8 cellular contexts compared by ENCODE assay signal in the genomic region with DNA sequence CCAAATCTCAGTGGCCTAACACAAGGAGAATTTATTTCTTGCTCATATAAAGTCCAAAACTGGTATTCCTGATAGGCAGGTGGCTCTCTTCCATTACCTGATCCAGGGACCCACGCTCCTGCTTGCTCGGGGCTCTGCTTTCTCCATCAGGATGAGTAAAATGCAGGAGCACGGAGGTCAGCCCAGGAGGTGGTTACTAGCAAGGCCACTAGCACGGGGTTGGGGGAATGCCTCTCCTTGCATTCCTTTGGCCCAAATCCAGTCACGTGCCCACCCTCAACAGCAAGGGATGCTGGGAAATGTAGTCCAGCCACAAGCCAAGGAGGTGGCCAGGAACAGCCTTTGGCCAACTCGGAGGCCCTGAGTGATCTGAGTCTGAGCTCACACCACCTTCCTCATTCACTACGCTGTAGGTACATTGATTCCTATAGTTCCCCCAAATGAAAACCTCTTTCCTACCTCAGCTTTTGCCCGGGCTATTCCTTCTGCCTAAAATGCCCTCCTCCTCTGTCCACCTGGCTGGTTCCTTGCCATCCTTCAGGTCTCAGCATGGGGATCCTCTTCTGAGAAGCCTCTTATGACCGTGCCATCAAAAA. TPM values are rescaled to one million over a fixed set of nuclear protein-coding genes. Genes with fewer than 3 reads are reported as not detected.
A peak's percentile ranks its signal among the peaks of the same experiment; 100 is the strongest.
DNase-seq lines count a peak whose midpoint lies in the region; ATAC-seq and TF ChIP-seq lines count a peak whose summit lies in the region.

No MANE protein-coding gene starts in this region.

- no peaks in the 10 kb centered on the region for H3K9me3 ChIP-seq in SJCRH30 (replicated peaks)

- peak overlapping the region; percentile 28; the same call in 1 of the 2 replicates for H3K4me3 ChIP-seq in SJCRH30

- H3K36me3 Mint-ChIP-seq in Calu3 (ENCODE audit: insufficient read depth, unreplicated experiment): peaks cover 9% of the 10 kb centered on the region
- no peaks in the 10 kb centered on the region for H3K36me3 Mint-ChIP-seq in T-helper 2 cell treated with Interferon-gamma antibody and Interleukin-4, amounts not matched to agents 5 μg/mL and 100 μg/mL, for 36 hours (ENCODE audit: low read depth)

- BruUV-seq in Calu3 (replicated peaks; lab: Mats Ljungman, UMichigan): no TSS peak

- no peaks in the 10 kb centered on the region for H3K36me3 ChIP-seq in SJCRH30

- H3K9me3 Mint-ChIP-seq in Calu3 (ENCODE audit: low read depth, unreplicated experiment): no peaks in the 10 kb centered on the region
- H3K9me3 Mint-ChIP-seq in T-helper 2 cell treated with Interferon-gamma antibody and Interleukin-4, amounts not matched to agents 5 μg/mL and 100 μg/mL, for 36 hours: no peaks in the 10 kb centered on the region

- CTCF ChIA-PET in Calu3 (lab: Charles Lee): interaction anchor here (0.7 kb wide), 1 partner anchor 173 kb away, joined by 5 read pairs; no protein-coding TSS in a partner anchor

- H3K27ac Mint-ChIP-seq in Calu3 (ENCODE audit: unreplicated experiment): no peak overlapping the region
- no peak overlapping the region for H3K27ac Mint-ChIP-seq in T-helper 2 cell treated with Interferon-gamma antibody and Interleukin-4, amounts not matched to agents 5 μg/mL and 100 μg/mL, for 36 hours

- H3K4me1 Mint-ChIP-seq in Calu3 (ENCODE audit: low read depth, unreplicated experiment): peaks cover 12% of the 10 kb centered on the region
- H3K4me1 Mint-ChIP-seq in T-helper 2 cell treated with Interferon-gamma antibody and Interleukin-4, amounts not matched to agents 5 μg/mL and 100 μg/mL, for 36 hours (ENCODE audit: low read depth): peaks cover 3% of the 10 kb centered on the region

- H3K4me3 Mint-ChIP-seq in Calu3 (ENCODE audit: low read depth, unreplicated experiment): peak overlapping the region; percentile 46
- no peak overlapping the region for H3K4me3 Mint-ChIP-seq in T-helper 2 cell treated with Interferon-gamma antibody and Interleukin-4, amounts not matched to agents 5 μg/mL and 100 μg/mL, for 36 hours

- peak; percentile 64 for ATAC-seq in HG02885 (IDR thresholded peaks at IDR 0.05; ENCODE audit: poor library complexity, unreplicated experiment)

- no peaks in the 10 kb centered on the region for H3K27me3 ChIP-seq in SJCRH30

- peaks cover 7% of the 10 kb centered on the region for H3K4me1 ChIP-seq in SJCRH30

- H3K27me3 Mint-ChIP-seq in Calu3 (ENCODE audit: unreplicated experiment): no peaks in the 10 kb centered on the region
- no peaks in the 10 kb centered on the region for H3K27me3 Mint-ChIP-seq in T-helper 2 cell treated with Interferon-gamma antibody and Interleukin-4, amounts not matched to agents 5 μg/mL and 100 μg/mL, for 36 hours (ENCODE audit: low read depth)

- DNase-seq in Calu3 (peak; percentile 85), SJCRH30 (peak; percentile 82), head of caudate nucleus (peak in 40 of 42 donors; percentile 14 to 76 (median 43)), pulmonary artery endothelial cell (ENCODE audit: low read depth, low spot score) (peak; percentile 33), NCI-H345 (lab: John Stamatoyannopoulos, UW) (no peak), activated gamma-delta T cell (lab: John Stamatoyannopoulos, UW) (no peak)
- no peak for DNase-seq in T-helper 2 cell treated with Interferon-gamma antibody and Interleukin-4, amounts not matched to agents 5 μg/mL and 100 μg/mL, for 36 hours (ENCODE audit: low spot score)

- TF ChIP-seq CTCF in Calu3 (IDR thresholded peaks at IDR 0.05; ENCODE audit: unreplicated experiment): no peak

- no peak overlapping the region for H3K27ac ChIP-seq in SJCRH30

- intact Hi-C loops in Calu3 (cut with micrococcal nuclease; ENCODE audit: unreplicated experiment): no loop called here
- intact Hi-C loops in head of caudate nucleus (cut with DNase I): no loop called here

RNA-seq across cellular contexts. Expression of gene HAPSTR1, which starts 38.3 kb away (rescaled TPM):
- 57.1 and 59.6 TPM in 2 replicates for total RNA-seq in Calu3 (2022)
- total RNA-seq in SJCRH30 (2014; rRNA removed; shearing (Covaris generic)): 52.5 and 59.3 TPM in 2 replicates
- 70.5 and 74.2 TPM in 2 replicates for total RNA-seq in pulmonary artery endothelial cell

Comparison
In these comparisons a context has a peak if more than half of its experiments do, and no peak if none do; other contexts are left out.
1. DNase-seq: peak in Calu3 (single experiment), SJCRH30 (2 of 2), head of caudate nucleus (40 of 42) and pulmonary artery endothelial cell (single experiment); none in NCI-H345 (single experiment), T-helper 2 cell treated with Interferon-gamma antibody and Interleukin-4, amounts not matched to agents 5 μg/mL and 100 μg/mL, for 36 hours (single experiment) and activated gamma-delta T cell (single experiment).